In genomic region chr2:199329466-199329865, GRCh38 we compare ENCODE assay signal across 21 cellular contexts.
"Had no signal": no experiment of that assay in that cellular context is flagged by ENCODE, and none has a peak within 500 bp of the region (broad histone marks: within the 10 kb centered on the region; RNA-seq: fewer than 3 reads in every experiment).

No MANE protein-coding gene starts in this region.

- H3K4me3 ChIP-seq: coronary artery, gastroesophageal sphincter, heart right ventricle, lower lobe of right lung, ovary, sigmoid colon, spleen, stomach, testis, upper lobe of right lung had no signal

- H3K4me3 Mint-ChIP-seq: activated naive CD4-positive, alpha-beta T cell treated with anti-CD3 and anti-CD28 coated beads for 36 hours; activated naive CD8-positive, alpha-beta T cell treated with anti-CD3 and anti-CD28 coated beads, Interleukin-2, amount 50 U/mL, for 24 hours; activated T-helper 17 cell treated with anti-CD3 and anti-CD28 coated beads, Interleukin-2, amount 50 U/mL, for 72 hours had no signal

- H3K9me3 Mint-ChIP-seq: activated naive CD4-positive, alpha-beta T cell treated with anti-CD3 and anti-CD28 coated beads for 36 hours; activated naive CD8-positive, alpha-beta T cell treated with anti-CD3 and anti-CD28 coated beads, Interleukin-2, amount 50 U/mL, for 24 hours; activated T-helper 17 cell treated with anti-CD3 and anti-CD28 coated beads, Interleukin-2, amount 50 U/mL, for 72 hours had no signal

- DNase-seq: activated CD4-positive, alpha-beta T cell treated with anti-CD3 and anti-CD28 coated beads for 1 hour; activated CD4-positive, alpha-beta T cell treated with anti-CD3 and anti-CD28 coated beads, Interleukin-2, amount 50 U/mL, for 4 hours; activated naive CD4-positive, alpha-beta T cell treated with anti-CD3 and anti-CD28 coated beads for 36 hours; activated naive CD8-positive, alpha-beta T cell treated with anti-CD3 and anti-CD28 coated beads, Interleukin-2, amount 50 U/mL, for 24 hours; activated T-cell treated with anti-CD3 and anti-CD28 coated beads for 4 hours; aorta; effector CD4-positive, alpha-beta T cell; heart right ventricle; left colon; lower lobe of right lung; midbrain; ovary; sigmoid colon; spleen; stomach; T-helper 9 cell; testis; upper lobe of right lung had no signal

- H3K27me3 Mint-ChIP-seq: activated naive CD8-positive, alpha-beta T cell treated with anti-CD3 and anti-CD28 coated beads, Interleukin-2, amount 50 U/mL, for 24 hours; activated T-helper 17 cell treated with anti-CD3 and anti-CD28 coated beads, Interleukin-2, amount 50 U/mL, for 72 hours had no signal

- H3K27me3 ChIP-seq: gastroesophageal sphincter, heart right ventricle, ovary, sigmoid colon, spleen, stomach, testis, upper lobe of right lung had no signal

- H3K4me1 Mint-ChIP-seq: activated naive CD8-positive, alpha-beta T cell treated with anti-CD3 and anti-CD28 coated beads, Interleukin-2, amount 50 U/mL, for 24 hours; activated T-helper 17 cell treated with anti-CD3 and anti-CD28 coated beads, Interleukin-2, amount 50 U/mL, for 72 hours had no signal

- H3K36me3 ChIP-seq: heart right ventricle, lower lobe of right lung, ovary, sigmoid colon, spleen, stomach, upper lobe of right lung had no signal

- H3K4me1 ChIP-seq: gastroesophageal sphincter, heart right ventricle, lower lobe of right lung, sigmoid colon, spleen, stomach, testis, upper lobe of right lung had no signal

- H3K27ac ChIP-seq: coronary artery, gastroesophageal sphincter, heart right ventricle, lower lobe of right lung, ovary, sigmoid colon, spleen, stomach, testis, upper lobe of right lung had no signal

- H3K9me3 ChIP-seq: gastroesophageal sphincter, lower lobe of right lung, ovary, sigmoid colon, spleen, stomach, testis, upper lobe of right lung had no signal

- H3K27ac Mint-ChIP-seq: activated naive CD4-positive, alpha-beta T cell treated with anti-CD3 and anti-CD28 coated beads for 36 hours; activated naive CD8-positive, alpha-beta T cell treated with anti-CD3 and anti-CD28 coated beads, Interleukin-2, amount 50 U/mL, for 24 hours; activated T-helper 17 cell treated with anti-CD3 and anti-CD28 coated beads, Interleukin-2, amount 50 U/mL, for 72 hours had no signal

- ATAC-seq: activated naive CD8-positive, alpha-beta T cell treated with anti-CD3 and anti-CD28 coated beads, Interleukin-2, amount 50 U/mL, for 24 hours; activated T-helper 17 cell treated with anti-CD3 and anti-CD28 coated beads, Interleukin-2, amount 50 U/mL, for 72 hours; gastroesophageal sphincter; heart right ventricle; left colon; lower lobe of right lung had no signal
